ENCODE assay signal across 10 cellular contexts in genomic region chr18:49359732-49360444, GRCh38.
DNase-seq lines count a peak whose midpoint lies in the region; ATAC-seq and TF ChIP-seq lines count a peak whose summit lies in the region.
"Had no signal": no experiment of that assay in that cellular context is flagged by ENCODE, and none has a peak within 500 bp of the region (broad histone marks: within the 10 kb centered on the region; RNA-seq: fewer than 3 reads in every experiment).

No MANE protein-coding gene starts in this region.

- no peaks in the 10 kb centered on the region for H3K9me3 ChIP-seq in psoas muscle
- H3K9me3 ChIP-seq: SJCRH30 had no signal

- no peak overlapping the region for H3K4me3 ChIP-seq in coronary artery
- no peak overlapping the region for H3K4me3 ChIP-seq in psoas muscle
- H3K4me3 ChIP-seq: SJCRH30 had no signal

- H3K27me3 ChIP-seq in psoas muscle (ENCODE audit: insufficient read depth in 3 of 3, low read length in 2 of 3), result no peaks in the 10 kb centered on the region
- H3K27me3 ChIP-seq: brain microvascular endothelial cell, SJCRH30 had no signal

- no peak overlapping the region for H3K27ac ChIP-seq in coronary artery
- H3K27ac ChIP-seq in psoas muscle, result no peak overlapping the region
- H3K27ac ChIP-seq: brain microvascular endothelial cell, SJCRH30 had no signal

- peaks cover 3 to 18% of the 10 kb centered on the region in 2 donors for H3K36me3 ChIP-seq in psoas muscle (ENCODE audit: insufficient read depth in 1 of 2, low read depth in 1 of 2)
- H3K36me3 ChIP-seq: SJCRH30 had no signal

- peaks cover 1% of the 10 kb centered on the region for H3K4me1 ChIP-seq in psoas muscle
- H3K4me1 ChIP-seq: SJCRH30 had no signal

- ATAC-seq in GM18511 (IDR thresholded peaks at IDR 0.05; ENCODE audit: unreplicated experiment), result peak; percentile 84
- ATAC-seq in HG02870 (IDR thresholded peaks at IDR 0.05; ENCODE audit: unreplicated experiment), result peak; percentile 50
- peak; percentile 73 for ATAC-seq in activated naive CD8-positive, alpha-beta T cell treated with anti-CD3 and anti-CD28 coated beads, Interleukin-2, amount 50 U/mL, for 24 hours
- ATAC-seq in HG02759 (IDR thresholded peaks at IDR 0.05; ENCODE audit: unreplicated experiment), result no peak
- ATAC-seq in HG03045 (IDR thresholded peaks at IDR 0.05; ENCODE audit: unreplicated experiment), result no peak
- no peak for ATAC-seq in psoas muscle

- intact Hi-C loops in psoas muscle (cut with DNase I), result no loop called here

- DNase-seq in activated naive CD8-positive, alpha-beta T cell treated with anti-CD3 and anti-CD28 coated beads, Interleukin-2, amount 50 U/mL, for 24 hours, result no peak
- no peak for DNase-seq in coronary artery (ENCODE audit: low spot score)
- DNase-seq in psoas muscle, result no peak
- DNase-seq: brain microvascular endothelial cell, SJCRH30 had no signal

- H3K4me3 Mint-ChIP-seq in activated naive CD8-positive, alpha-beta T cell treated with anti-CD3 and anti-CD28 coated beads, Interleukin-2, amount 50 U/mL, for 24 hours, result no peak overlapping the region
- no peak overlapping the region for H3K4me3 Mint-ChIP-seq in nephron

- H3K9me3 Mint-ChIP-seq in activated naive CD8-positive, alpha-beta T cell treated with anti-CD3 and anti-CD28 coated beads, Interleukin-2, amount 50 U/mL, for 24 hours, result no peaks in the 10 kb centered on the region
- no peaks in the 10 kb centered on the region for H3K9me3 Mint-ChIP-seq in nephron

- no peak overlapping the region for H3K27ac Mint-ChIP-seq in activated naive CD8-positive, alpha-beta T cell treated with anti-CD3 and anti-CD28 coated beads, Interleukin-2, amount 50 U/mL, for 24 hours
- H3K27ac Mint-ChIP-seq in nephron, result peak overlapping the region in 2 of 3 experiments; percentile 62 to 79

- peaks cover 21% of the 10 kb centered on the region for H3K4me1 Mint-ChIP-seq in activated naive CD8-positive, alpha-beta T cell treated with anti-CD3 and anti-CD28 coated beads, Interleukin-2, amount 50 U/mL, for 24 hours
- peaks cover 13% of the 10 kb centered on the region for H3K4me1 Mint-ChIP-seq in nephron

- peaks cover 40% of the 10 kb centered on the region for H3K36me3 Mint-ChIP-seq in activated naive CD8-positive, alpha-beta T cell treated with anti-CD3 and anti-CD28 coated beads, Interleukin-2, amount 50 U/mL, for 24 hours (ENCODE audit: low read depth)
- peaks cover 21% of the 10 kb centered on the region for H3K36me3 Mint-ChIP-seq in nephron (ENCODE audit: low read depth)

- WGBS in psoas muscle, 3 donors, result 67 to 73% (median 72%) methylated on average over 7 of the region's 7 CpGs

- no peaks in the 10 kb centered on the region for H3K27me3 Mint-ChIP-seq in activated naive CD8-positive, alpha-beta T cell treated with anti-CD3 and anti-CD28 coated beads, Interleukin-2, amount 50 U/mL, for 24 hours
- no peaks in the 10 kb centered on the region for H3K27me3 Mint-ChIP-seq in nephron (ENCODE audit: low read depth)

- TF ChIP-seq CTCF in nephron (IDR thresholded peaks at IDR 0.05; ENCODE audit: unreplicated experiment in 3 of 3), result no peak
- no peak for TF ChIP-seq CTCF in coronary artery (IDR thresholded peaks at IDR 0.05)
- no peak for TF ChIP-seq CTCF in psoas muscle (IDR thresholded peaks at IDR 0.05)

Comparison
In these comparisons a context has a peak if more than half of its experiments do, and no peak if none do; other contexts are left out.
1. ATAC-seq: peak in GM18511 (single experiment), HG02870 (single experiment) and activated naive CD8-positive, alpha-beta T cell treated with anti-CD3 and anti-CD28 coated beads, Interleukin-2, amount 50 U/mL, for 24 hours (single experiment); none in HG02759 (single experiment), HG03045 (single experiment) and psoas muscle (0 of 4).